19 cellular contexts compared by ENCODE assay signal in the genomic region with DNA sequence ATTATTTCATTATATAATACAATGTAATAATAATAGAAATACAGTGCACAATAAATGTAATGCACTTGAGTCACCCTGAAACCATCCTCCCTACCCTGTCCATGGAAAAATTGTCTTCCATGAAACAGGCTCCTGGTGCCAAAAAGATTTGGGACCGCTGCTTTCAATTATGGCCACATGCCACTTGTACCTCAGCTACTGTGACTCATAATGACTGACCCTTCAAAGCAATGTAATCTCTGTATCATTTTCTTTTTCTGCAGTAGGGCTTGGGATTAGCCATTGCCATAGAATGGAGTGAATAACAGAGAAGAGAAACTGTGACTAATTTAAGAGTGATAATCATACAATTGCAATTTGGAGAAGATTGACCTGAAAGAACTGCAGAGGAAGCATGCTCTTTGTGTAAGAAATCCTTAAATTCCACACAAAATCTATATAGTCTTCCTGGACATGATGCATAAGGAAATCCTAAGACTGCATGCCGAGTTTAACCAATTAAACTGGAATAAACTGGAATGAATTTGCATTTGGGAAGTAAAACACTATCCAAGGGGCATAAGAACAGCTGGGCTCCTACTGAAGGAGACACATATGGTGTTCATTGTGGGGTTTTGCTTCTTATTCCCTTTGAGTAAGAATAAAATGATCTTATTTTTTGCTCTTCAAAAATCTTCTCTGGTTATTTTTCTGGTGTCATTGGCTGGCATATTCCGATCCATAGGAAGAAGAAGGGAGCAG. TPM values are rescaled to one million over a fixed set of nuclear protein-coding genes. Genes with fewer than 3 reads are reported as not detected.
DNase-seq lines count a peak whose midpoint lies in the region; ATAC-seq and TF ChIP-seq lines count a peak whose summit lies in the region.
"Had no signal": no experiment of that assay in that cellular context is flagged by ENCODE, and none has a peak within 500 bp of the region (broad histone marks: within the 10 kb centered on the region; RNA-seq: fewer than 3 reads in every experiment).

No MANE protein-coding gene starts in this region.

- no peak for TF ChIP-seq POLR2A in thyroid gland (IDR thresholded peaks at IDR 0.05)

- POLR2A ChIA-PET in BJ (lab: Charles Lee) = no interaction called here

- no peak overlapping the region for H3K27ac ChIP-seq in thyroid gland
- H3K27ac ChIP-seq: BLaER1 treated with 17β-estradiol and CSF1 and Interleukin-3, amounts not matched to agents 10 nM and 100 nM; cardiac muscle cell; dorsolateral prefrontal cortex; heart left ventricle; tibial nerve had no signal

- no peaks in the 10 kb centered on the region for H3K9me3 ChIP-seq in thyroid gland

- DNase-seq in BJ (ENCODE audit: low read depth) (peak; percentile 81), LHCN-M2 (ENCODE audit: low read depth) (peak; percentile 29), astrocyte of the spinal cord (ENCODE audit: low read depth, low spot score) (peak; percentile 60), iris pigment epithelial cell (ENCODE audit: low read depth) (peak; percentile 3), head of caudate nucleus (no peak), middle frontal gyrus (ENCODE audit: extremely low spot score, low spot score) (no peak), thyroid gland (no peak)
- DNase-seq: activated CD4-positive, alpha-beta T cell treated with anti-CD3 and anti-CD28 coated beads, Interleukin-2, amount 10 ng/mL, durations not matched to agents 7 days and 5 days; activated CD8-positive, alpha-beta memory T cell treated with anti-CD3 and anti-CD28 coated beads, Interleukin-2, amount 50 U/mL, for 4 hours; dorsolateral prefrontal cortex; erythroblast; NCI-H2029; stimulated activated naive CD4-positive, alpha-beta T cell had no signal

- no peak for TF ChIP-seq CTCF in BJ (IDR thresholded peaks at IDR 0.05; ENCODE audit: insufficient read depth, low read depth, low read length)
- no peak for TF ChIP-seq CTCF in astrocyte of the spinal cord (IDR thresholded peaks at IDR 0.05; ENCODE audit: low read depth, low read length)
- TF ChIP-seq CTCF in thyroid gland (IDR thresholded peaks at IDR 0.05) = no peak

- H3K27me3 ChIP-seq in BJ (ENCODE audit: control insufficient read depth, insufficient read depth, low read length) = no peaks in the 10 kb centered on the region
- no peaks in the 10 kb centered on the region for H3K27me3 ChIP-seq in thyroid gland
- H3K27me3 ChIP-seq: BLaER1 treated with 17β-estradiol and CSF1 and Interleukin-3, amounts not matched to agents 10 nM and 100 nM; cardiac muscle cell; heart left ventricle; tibial nerve had no signal

- in situ Hi-C loops in astrocyte of the spinal cord (cut with HindIII; ENCODE audit: low sequenced_read_pairs) = no loop called here

- H3K36me3 ChIP-seq in BJ (ENCODE audit: control insufficient read depth, insufficient read depth, low read length) = no peaks in the 10 kb centered on the region
- no peaks in the 10 kb centered on the region for H3K36me3 ChIP-seq in thyroid gland
- H3K36me3 ChIP-seq: BLaER1 treated with 17β-estradiol and CSF1 and Interleukin-3, amounts not matched to agents 10 nM and 100 nM; cardiac muscle cell; heart left ventricle; tibial nerve had no signal

- no peaks in the 10 kb centered on the region for H3K4me1 ChIP-seq in thyroid gland
- H3K4me1 ChIP-seq: BLaER1 treated with 17β-estradiol and CSF1 and Interleukin-3, amounts not matched to agents 10 nM and 100 nM; heart left ventricle; tibial nerve had no signal

- 88 to 92% methylated on average over 3 of the region's 3 CpGs for WGBS in thyroid gland, 2 donors

- ATAC-seq in HG02973 (IDR thresholded peaks at IDR 0.05; ENCODE audit: unreplicated experiment) = no peak
- ATAC-seq: sciatic nerve had no signal

- H3K4me3 ChIP-seq in BJ (ENCODE audit: low read depth, low read length) = no peak overlapping the region
- no peak overlapping the region for H3K4me3 ChIP-seq in astrocyte of the spinal cord (ENCODE audit: low read depth, low read length)
- H3K4me3 ChIP-seq in thyroid gland (replicated peaks in 1 of 3) = no peak overlapping the region
- H3K4me3 ChIP-seq: BLaER1 treated with 17β-estradiol and CSF1 and Interleukin-3, amounts not matched to agents 10 nM and 100 nM; cardiac muscle cell; dorsolateral prefrontal cortex; heart left ventricle; tibial nerve had no signal

- CTCF ChIA-PET in BJ (lab: Yijun Ruan, JAX) = no interaction called here

- intact Hi-C loops in head of caudate nucleus (cut with DNase I) (no loop called here), thyroid gland (cut with DNase I) (no loop called here)

RNA-seq across cellular contexts. Expression of a gene that starts 59.5 kb away (rescaled TPM):
- polyA plus RNA-seq in BJ (2011; rRNA removed) = 17.8 and 43.2 TPM in 2 replicates
- 43.2 and 64.7 TPM in 2 replicates for polyA minus RNA-seq in BJ (2011; rRNA and poly(A)+ RNA removed)
- total RNA-seq in LHCN-M2 (2014; rRNA removed) = 8.9 and 13.8 TPM in 2 replicates
- 18.0 TPM for polyA plus RNA-seq in LHCN-M2 (2012)
- 10 to 100 TPM; 12.9 to 31.2 (median 22.5) TPM for total RNA-seq in thyroid gland

Comparison
In these comparisons a context has a peak if more than half of its experiments do, and no peak if none do; other contexts are left out.
1. DNase-seq: peak in BJ (single experiment), LHCN-M2 (single experiment), astrocyte of the spinal cord (single experiment) and iris pigment epithelial cell (single experiment); none in head of caudate nucleus (0 of 42), middle frontal gyrus (single experiment) and thyroid gland (0 of 2).